Comparison of ENCODE assay signal across 16 cellular contexts in the genomic region with DNA sequence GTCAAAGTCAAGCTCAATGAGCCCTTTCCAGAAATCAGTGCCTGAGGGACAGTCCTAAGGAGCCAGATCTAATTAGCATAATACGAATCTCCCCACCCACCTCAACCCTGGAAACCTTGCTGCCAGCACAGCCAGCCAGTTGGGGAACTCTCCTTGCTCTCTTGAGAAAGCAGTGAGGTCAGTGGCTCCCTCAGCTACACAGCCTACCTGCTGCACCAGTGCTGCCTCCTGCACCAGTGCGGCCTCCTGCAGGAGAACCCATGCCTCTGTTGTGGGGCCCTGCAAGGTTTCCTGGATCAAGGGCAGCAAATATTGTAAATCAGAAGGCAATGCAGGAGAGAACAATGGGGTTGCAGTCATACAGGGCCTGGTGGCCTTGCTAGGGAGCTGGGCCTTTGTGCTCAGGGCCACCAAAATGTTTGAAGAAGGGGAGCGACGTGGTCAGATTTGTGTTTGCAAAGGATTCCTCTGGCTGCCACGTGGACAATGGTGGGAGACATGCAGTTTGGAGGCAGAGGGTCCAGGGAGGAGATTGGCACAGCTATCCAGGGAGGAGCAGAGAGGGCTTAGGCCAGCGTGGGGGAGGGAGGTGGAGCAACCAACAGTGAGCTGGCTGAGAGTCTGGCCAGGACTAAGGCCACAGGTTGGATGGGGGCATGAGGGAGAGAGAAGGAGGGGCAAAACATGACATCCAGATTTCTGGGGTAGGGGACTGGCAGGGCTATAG.
A peak's percentile ranks its signal among the peaks of the same experiment; 100 is the strongest.
DNase-seq lines count a peak whose midpoint lies in the region; ATAC-seq, FAIRE-seq and TF ChIP-seq lines count a peak whose summit lies in the region.
"Had no signal": no experiment of that assay in that cellular context is flagged by ENCODE, and none has a peak within 500 bp of the region (broad histone marks: within the 10 kb centered on the region; RNA-seq: fewer than 3 reads in every experiment).

No MANE protein-coding gene starts in this region.

- no peak overlapping the region for H3K4me3 Mint-ChIP-seq in chondrocyte (ENCODE audit: unreplicated experiment)
- H3K4me3 Mint-ChIP-seq: B cell; CD4-positive, alpha-beta T cell had no signal

- no TSS peak for BruUV-seq in HepG2 (replicated peaks; lab: Mats Ljungman, UMichigan)

- H3K27ac Mint-ChIP-seq in chondrocyte (ENCODE audit: unreplicated experiment): no peak overlapping the region
- H3K27ac Mint-ChIP-seq: B cell; CD4-positive, alpha-beta T cell had no signal

- H3K9me3 Mint-ChIP-seq in chondrocyte (ENCODE audit: low read depth): peaks cover 11% of the 10 kb centered on the region
- H3K9me3 Mint-ChIP-seq: CD4-positive, alpha-beta T cell had no signal

- FAIRE-seq in HepG2 (lab: Jason Lieb, UNC): no peak
- FAIRE-seq in RCC 7860 (lab: Jason Lieb, UNC): no peak
- FAIRE-seq: A204.1 had no signal

- H3K27ac ChIP-seq in HepG2 (ENCODE audit: extremely low read length, insufficient read depth, low read length): no peak overlapping the region
- H3K27ac ChIP-seq in right lobe of liver: no peak overlapping the region
- H3K27ac ChIP-seq in coronary artery: no peak overlapping the region
- H3K27ac ChIP-seq in vagina: no peak overlapping the region
- H3K27ac ChIP-seq in gastrocnemius medialis: no peak overlapping the region
- H3K27ac ChIP-seq: GM23248 had no signal

- TF ChIP-seq RAD21 in HepG2 (CRISPR knock-in tag; IDR thresholded peaks at IDR 0.05): no peak

- peak; percentile 75 for ATAC-seq in HepG2
- no peak for ATAC-seq in right lobe of liver
- ATAC-seq in gastrocnemius medialis: no peak

- H3K4me1 ChIP-seq in HepG2 (ENCODE audit: insufficient read depth, low read length) (peaks cover 15% of the 10 kb centered on the region), right lobe of liver (no peaks in the 10 kb centered on the region), vagina (no peaks in the 10 kb centered on the region), gastrocnemius medialis (no peaks in the 10 kb centered on the region)

- POLR2A ChIA-PET in HepG2 (lab: Yijun Ruan, JAX): no interaction called here

- H3K36me3 ChIP-seq in HepG2 (replicated peaks in 1 of 2; ENCODE audit: control insufficient read depth in 1 of 2, insufficient read depth in 2 of 2, low read length in 2 of 2): no peaks in the 10 kb centered on the region
- H3K36me3 ChIP-seq in right lobe of liver: no peaks in the 10 kb centered on the region
- no peaks in the 10 kb centered on the region for H3K36me3 ChIP-seq in vagina
- H3K36me3 ChIP-seq in gastrocnemius medialis: no peaks in the 10 kb centered on the region

- H3K4me3 ChIP-seq in HepG2 (replicated peaks in 1 of 3; ENCODE audit: insufficient read depth in 1 of 3, low read depth in 2 of 3, low read length in 3 of 3) (no peak overlapping the region; a peak in 1 of 6 replicates), right lobe of liver (no peak overlapping the region), coronary artery (no peak overlapping the region), vagina (no peak overlapping the region), gastrocnemius medialis (no peak overlapping the region)
- H3K4me3 ChIP-seq: GM23248 had no signal

- H3K36me3 Mint-ChIP-seq in chondrocyte (ENCODE audit: low read depth): no peaks in the 10 kb centered on the region

- intact Hi-C loops in HepG2 (cut with micrococcal nuclease; ENCODE audit: unreplicated experiment): no loop called here
- intact Hi-C loops in right lobe of liver (cut with DNase I): no loop called here
- intact Hi-C loops in vagina (cut with DNase I): no loop called here
- intact Hi-C loops in gastrocnemius medialis (cut with DNase I; ENCODE audit: low total_unique reads): no loop called here

- no peaks in the 10 kb centered on the region for H3K9me3 ChIP-seq in HepG2 (ENCODE audit: low read length)
- no peaks in the 10 kb centered on the region for H3K9me3 ChIP-seq in right lobe of liver
- no peaks in the 10 kb centered on the region for H3K9me3 ChIP-seq in vagina
- no peaks in the 10 kb centered on the region for H3K9me3 ChIP-seq in gastrocnemius medialis

- in situ Hi-C loops in HepG2 (cut with HindIII; ENCODE audit: extremely low pct_ligation_motif_present, low pct_unique_long_range_greater_than_20kb) (no loop called here), gastrocnemius medialis (cut with MboI; ENCODE audit: low sequenced_read_pairs in 4 of 4) (no loop called here)

- TF ChIP-seq POLR2A in HepG2 (IDR thresholded peaks at IDR 0.05; ENCODE audit: insufficient read depth in 1 of 2, low read depth in 2 of 2, low read length in 2 of 2): no peak
- no peak for TF ChIP-seq POLR2A in right lobe of liver (IDR thresholded peaks at IDR 0.05)
- no peak for TF ChIP-seq POLR2A in vagina (IDR thresholded peaks at IDR 0.05)
- no peak for TF ChIP-seq POLR2A in gastrocnemius medialis (IDR thresholded peaks at IDR 0.05)

- no peaks in the 10 kb centered on the region for H4K20me1 ChIP-seq in HepG2 (ENCODE audit: insufficient read depth, low read length)

- CTCF ChIA-PET in HepG2 (lab: Yijun Ruan, JAX; ENCODE audit: low intra/inter-chr PET ratio, low total read pairs): no interaction called here

- H3K4me2 ChIP-seq in HepG2 (ENCODE audit: low read depth, low read length): peak overlapping the region; percentile 18; the same call in 1 of the 2 replicates

- H3K27me3 Mint-ChIP-seq in chondrocyte (ENCODE audit: low read depth): no peaks in the 10 kb centered on the region
- H3K27me3 Mint-ChIP-seq: B cell; CD4-positive, alpha-beta T cell had no signal

- TF ChIP-seq EP300 in HepG2 (IDR thresholded peaks at IDR 0.05; ENCODE audit: low read depth in 2 of 2, low read length in 2 of 2) (no peak), HepG2 (CRISPR knock-in tag; IDR thresholded peaks at IDR 0.05; ENCODE audit: borderline replicate concordance) (no peak)

- no peak overlapping the region for H3K9ac ChIP-seq in HepG2 (ENCODE audit: insufficient read depth, low read depth, low read length)
- H3K9ac ChIP-seq: GM23248 had no signal

- H3K79me2 ChIP-seq in HepG2 (ENCODE audit: insufficient read depth, low read length): no peaks in the 10 kb centered on the region

- no peak for TF ChIP-seq CTCF in HepG2 (CRISPR knock-in tag; IDR thresholded peaks at IDR 0.05)
- TF ChIP-seq CTCF in right lobe of liver (IDR thresholded peaks at IDR 0.05): no peak
- no peak for TF ChIP-seq CTCF in coronary artery (IDR thresholded peaks at IDR 0.05)
- no peak for TF ChIP-seq CTCF in vagina (IDR thresholded peaks at IDR 0.05)
- TF ChIP-seq CTCF in chondrocyte (IDR thresholded peaks at IDR 0.05): no peak
- TF ChIP-seq CTCF in gastrocnemius medialis (IDR thresholded peaks at IDR 0.05 in 4 of 5, conservative IDR thresholded peaks at IDR 0.05 in 1 of 5): no peak

- 3% methylated on average over 4 of the region's 6 CpGs for WGBS in HepG2 (ENCODE audit: low lambda C conversion rate)
- WGBS in right lobe of liver (ENCODE audit: insufficient coverage, low coverage, low lambda C conversion rate, missing lambda C conversion rate): 73% methylated on average over 5 of the region's 6 CpGs

- DNase-seq in HepG2 (ENCODE audit: low spot score) (peak; percentile 10), right lobe of liver (no peak), coronary artery (ENCODE audit: low spot score) (peak; percentile 52), left kidney (ENCODE audit: low read depth, low spot score) (peak; percentile 2), vagina (ENCODE audit: extremely low spot score in 2 of 2) (peak; percentile 77 to 79), RCC 7860 (ENCODE audit: low spot score) (no peak), chondrocyte (ENCODE audit: low spot score) (no peak), gastrocnemius medialis (no peak)
- DNase-seq: C1 segment of cervical spinal cord; Calu3; CD4-positive, alpha-beta T cell; DMS 273 treated with DMSO at 0.1 percent for 48 hours; GM23248; H7 had no signal

- H3K4me1 Mint-ChIP-seq in chondrocyte (ENCODE audit: low read depth): peaks cover 2% of the 10 kb centered on the region
- H3K4me1 Mint-ChIP-seq: B cell had no signal

- H3K27me3 ChIP-seq in HepG2 (ENCODE audit: control insufficient read depth in 1 of 2, insufficient read depth in 2 of 2, low read length in 2 of 2): no peaks in the 10 kb centered on the region
- H3K27me3 ChIP-seq in right lobe of liver: no peaks in the 10 kb centered on the region
- H3K27me3 ChIP-seq in vagina: no peaks in the 10 kb centered on the region
- H3K27me3 ChIP-seq in gastrocnemius medialis: no peaks in the 10 kb centered on the region

- H2AFZ ChIP-seq in HepG2 (ENCODE audit: low read length): no peak overlapping the region
- H2AFZ ChIP-seq: GM23248 had no signal

TF ChIP-seq in HepG2, 621 proteins besides CTCF, POLR2A, EP300 and RAD21 (continues in another document):
- TF ChIP-seq CREBL2 (CRISPR knock-in tag; IDR thresholded peaks at IDR 0.05; ENCODE audit: borderline replicate concordance) (no peak), SOX13 (IDR thresholded peaks at IDR 0.05) (no peak), SOX13 (CRISPR knock-in tag; conservative IDR thresholded peaks at IDR 0.05 in 1 of 2, IDR thresholded peaks at IDR 0.05 in 1 of 2) (peak in 1 of 2 experiments; percentile 76; a peak in 2 of 4 replicates), ZSCAN12 (CRISPR knock-in tag; IDR thresholded peaks at IDR 0.05) (no peak), SPEN (CRISPR knock-in tag; IDR thresholded peaks at IDR 0.05; ENCODE audit: low read depth) (no peak), SOX6 (IDR thresholded peaks at IDR 0.05) (no peak), SOX6 (CRISPR knock-in tag; IDR thresholded peaks at IDR 0.05) (peak; percentile 74), MNT (IDR thresholded peaks at IDR 0.05) (peak; percentile 32; the same call in 1 of the 2 replicates), SOX5 (CRISPR knock-in tag; IDR thresholded peaks at IDR 0.05; ENCODE audit: borderline replicate concordance) (0 out of 2 replicates have a peak, but pooled peaks have one; percentile 12), ZNF451 (CRISPR knock-in tag; IDR thresholded peaks at IDR 0.05) (no peak), DR1 (CRISPR knock-in tag; IDR thresholded peaks at IDR 0.05) (no peak)

Comparison
In these comparisons a context has a peak if more than half of its experiments do, and no peak if none do; other contexts are left out.
1. DNase-seq: peak in HepG2 (single experiment), coronary artery (single experiment), left kidney (single experiment) and vagina (2 of 2); none in right lobe of liver (0 of 3), RCC 7860 (single experiment), chondrocyte (single experiment) and gastrocnemius medialis (0 of 2).